ENCODE assay signal across 8 cellular contexts in the genomic region with DNA sequence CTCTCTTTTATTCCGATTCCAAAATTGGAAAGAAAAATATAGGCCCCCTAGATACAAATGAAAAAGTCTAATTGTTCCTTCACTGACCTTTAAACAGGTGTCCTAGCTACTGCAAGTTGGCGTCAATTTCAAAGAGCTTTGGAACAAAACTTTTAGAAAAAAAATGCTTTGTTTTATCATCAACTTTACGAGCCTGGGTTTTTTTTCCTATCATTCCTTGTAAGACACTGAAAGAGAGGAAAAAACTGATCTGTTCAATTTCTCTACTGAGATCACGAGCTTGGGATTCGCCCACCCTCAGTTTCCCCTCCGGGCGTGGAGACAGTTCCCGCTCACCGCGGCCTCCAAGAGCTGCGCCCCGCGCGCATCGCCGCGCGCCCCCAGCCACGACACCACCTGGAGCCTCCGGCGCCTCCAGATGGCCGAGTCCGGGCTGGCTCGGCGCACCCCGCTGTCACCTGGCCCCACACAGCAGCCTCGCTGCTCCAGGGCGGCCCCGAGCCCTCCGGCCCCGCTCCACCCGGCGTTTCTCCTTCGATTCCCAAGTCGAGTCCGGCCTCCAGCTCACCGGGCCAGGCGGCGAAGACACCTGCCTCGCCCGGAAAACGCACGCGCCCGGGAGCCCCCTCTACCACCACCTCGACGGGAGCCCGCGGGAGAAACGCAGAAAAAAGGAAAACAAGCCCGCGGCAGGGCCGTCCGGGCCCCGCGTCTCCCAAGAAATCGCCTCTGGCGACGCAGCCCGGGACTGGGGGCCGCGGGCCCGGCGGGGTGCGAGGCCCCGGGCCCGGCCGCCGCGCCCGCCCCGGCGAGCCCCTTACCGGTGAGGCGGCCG. TPM values are rescaled to one million over a fixed set of nuclear protein-coding genes. Genes with fewer than 3 reads are reported as not detected.
A peak's percentile ranks its signal among the peaks of the same experiment; 100 is the strongest.
DNase-seq lines count a peak whose midpoint lies in the region; ATAC-seq and TF ChIP-seq lines count a peak whose summit lies in the region.

No MANE protein-coding gene starts in this region.

- H3K4me1 Mint-ChIP-seq in activated naive CD8-positive, alpha-beta T cell (ENCODE audit: low read depth) = peaks cover 25% of the 10 kb centered on the region

- peak; percentile 31 for ATAC-seq in GM19397 (IDR thresholded peaks at IDR 0.05; ENCODE audit: unreplicated experiment)
- ATAC-seq in left ventricle myocardium superior = peak; percentile 30
- no peak for ATAC-seq in GM21447 (IDR thresholded peaks at IDR 0.05; ENCODE audit: unreplicated experiment)

- H3K27me3 Mint-ChIP-seq in activated naive CD8-positive, alpha-beta T cell = peaks cover 4% of the 10 kb centered on the region

- intact Hi-C loops in left ventricle myocardium superior (cut with micrococcal nuclease) = loop anchor here (5.0 kb wide), 1 partner anchor 138 kb away; no protein-coding TSS in a partner anchor

- H3K36me3 Mint-ChIP-seq in activated naive CD8-positive, alpha-beta T cell = no peaks in the 10 kb centered on the region

- POLR2A ChIA-PET in BJ (lab: Charles Lee) = no interaction called here

- CTCF ChIA-PET in BJ (lab: Yijun Ruan, JAX) = interaction anchor here (0.6 to 4.7 kb wide), 4 partner anchors 9 to 1084 kb away, joined by 3 to 57 read pairs (median 4); no protein-coding TSS in a partner anchor

- peak overlapping the region; percentile 57 for H3K4me3 ChIP-seq in BJ (ENCODE audit: low read depth, low read length)

- no peak for TF ChIP-seq CTCF in BJ (IDR thresholded peaks at IDR 0.05; ENCODE audit: insufficient read depth, low read depth, low read length)

- no peaks in the 10 kb centered on the region; the same call in 1 of the 2 replicates for H3K27me3 ChIP-seq in BJ (ENCODE audit: control insufficient read depth, insufficient read depth, low read length)

- no peaks in the 10 kb centered on the region for H3K9me3 Mint-ChIP-seq in activated naive CD8-positive, alpha-beta T cell (ENCODE audit: low read depth)

- H3K36me3 ChIP-seq in BJ (ENCODE audit: control insufficient read depth, insufficient read depth, low read length) = no peaks in the 10 kb centered on the region

- H3K4me3 Mint-ChIP-seq in activated naive CD8-positive, alpha-beta T cell = peak overlapping the region; percentile 82

- no peak overlapping the region for H3K27ac Mint-ChIP-seq in activated naive CD8-positive, alpha-beta T cell

- DNase-seq in BJ (ENCODE audit: low read depth) (no peak), NCI-H1092 treated with DMSO at 0.1 percent for 48 hours (lab: John Stamatoyannopoulos, UW) (peak; percentile 12), left ventricle myocardium superior (peak; percentile 72), retina (peak; percentile 75), superior temporal gyrus (ENCODE audit: extremely low spot score) (no peak)

RNA-seq across cellular contexts. Expression of gene TBC1D8, which starts 0.7 kb away (rescaled TPM):
- polyA plus RNA-seq in BJ (2011; rRNA removed) = 5.9 and 8.8 TPM in 2 replicates
- 7.0 and 8.6 TPM in 2 replicates for polyA minus RNA-seq in BJ (2011; rRNA and poly(A)+ RNA removed)
- 47.8 TPM for total RNA-seq in left ventricle myocardium superior

Comparison
In these comparisons a context has a peak if more than half of its experiments do, and no peak if none do; other contexts are left out.
1. DNase-seq: peak in NCI-H1092 treated with DMSO at 0.1 percent for 48 hours (single experiment), left ventricle myocardium superior (single experiment) and retina (single experiment); none in BJ (single experiment) and superior temporal gyrus (single experiment).